In the genomic region with DNA sequence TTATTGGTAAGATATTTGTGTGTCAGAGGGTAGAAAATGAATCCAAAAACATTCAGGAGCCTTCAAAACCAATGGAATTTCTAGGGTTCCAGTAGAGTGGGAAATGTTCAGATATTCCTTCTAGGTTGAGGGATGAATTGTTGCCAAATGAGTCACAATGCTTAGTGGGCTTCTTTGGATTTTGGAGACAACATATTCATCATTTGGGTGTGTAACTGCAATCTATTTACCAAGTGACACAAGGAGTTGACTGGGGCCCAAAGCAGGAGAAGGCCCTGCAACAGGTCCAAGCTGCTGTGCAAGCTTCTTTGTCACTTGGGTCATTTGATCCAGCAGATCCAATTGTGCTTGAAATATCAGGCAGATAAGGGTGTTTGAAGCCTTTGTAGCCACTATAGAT, we compare ENCODE assay signal across 23 cellular contexts.
DNase-seq lines count a peak whose midpoint lies in the region; ATAC-seq and TF ChIP-seq lines count a peak whose summit lies in the region.
"Had no signal": no experiment of that assay in that cellular context is flagged by ENCODE, and none has a peak within 500 bp of the region (broad histone marks: within the 10 kb centered on the region; RNA-seq: fewer than 3 reads in every experiment).

No MANE protein-coding gene starts in this region.

- DNase-seq in AG10803 (ENCODE audit: low read depth) (peak; percentile 11), HS-27A (ENCODE audit: low read depth) (peak; percentile 69), amniotic epithelial cell (ENCODE audit: low read depth) (peak; percentile 6), glomerular visceral epithelial cell (ENCODE audit: extremely low spot score) (peak; percentile 9), hypothalamus (lab: John Stamatoyannopoulos, UW) (no peak)
- no peak for DNase-seq in stimulated activated CD4-positive, alpha-beta T cell treated with anti-CD3 and anti-CD28 coated beads, Interleukin-4, amount 100 ng/mL, for 24 hours
- DNase-seq: 8988T, DMS53, NCI-H1092, NCI-H1436, NCI-H2029, NCI-H345, NCI-H524, NCI-H774, Peyer's patch, T-helper 1 cell had no signal

- no peak overlapping the region for H3K4me3 ChIP-seq in AG10803 (ENCODE audit: low read length)
- H3K4me3 ChIP-seq: GM12878, GM23338, HAP-1, K562, Peyer's patch, SJCRH30 had no signal

- ATAC-seq in GM18511 (IDR thresholded peaks at IDR 0.05; ENCODE audit: unreplicated experiment): no peak
- ATAC-seq: GM12878, GM23338, HepG2, K562 had no signal

- TF ChIP-seq CTCF in AG10803 (conservative IDR thresholded peaks at IDR 0.05; ENCODE audit: low read length): no peak

Comparison
In these comparisons a context has a peak if more than half of its experiments do, and no peak if none do; other contexts are left out.
1. DNase-seq: peak in AG10803 (single experiment), HS-27A (single experiment), amniotic epithelial cell (single experiment) and glomerular visceral epithelial cell (single experiment); none in hypothalamus (0 of 51) and stimulated activated CD4-positive, alpha-beta T cell treated with anti-CD3 and anti-CD28 coated beads, Interleukin-4, amount 100 ng/mL, for 24 hours (single experiment).